ENCODE assay signal across 25 cellular contexts in the genomic region with DNA sequence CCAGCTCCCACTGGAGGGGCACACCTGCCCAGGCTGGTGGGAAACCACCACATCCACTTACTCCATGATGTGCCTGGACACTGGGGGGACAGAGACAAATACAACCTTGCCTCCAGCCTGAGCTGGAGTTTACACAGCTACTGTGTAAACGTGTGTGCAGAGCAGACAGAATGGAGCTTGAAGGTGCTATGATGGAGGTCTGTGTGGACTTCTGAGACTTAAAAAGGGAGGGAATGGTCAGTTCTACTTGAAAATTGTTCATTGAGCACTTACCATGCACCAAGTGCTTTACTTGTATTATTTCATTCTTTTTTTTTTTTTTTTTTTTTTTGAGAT.
"Had no signal": no experiment of that assay in that cellular context is flagged by ENCODE, and none has a peak within 500 bp of the region (broad histone marks: within the 10 kb centered on the region; RNA-seq: fewer than 3 reads in every experiment).

No MANE protein-coding gene starts in this region.

- H2AFZ ChIP-seq: neural progenitor cell had no signal

- DNase-seq: activated CD4-positive, alpha-beta memory T cell treated with anti-CD3 and anti-CD28 coated beads, Interleukin-2, amount 10 ng/mL, durations not matched to agents 7 days and 5 days; activated CD4-positive, alpha-beta T cell treated with anti-CD3 and anti-CD28 coated beads, Interleukin-2, amount 10 ng/mL, durations not matched to agents 7 days and 5 days; activated CD4-positive, CD25-positive, alpha-beta regulatory T cell treated with anti-CD3 and anti-CD28 coated beads, Interleukin-2, amount 50 U/mL, for 72 hours; activated CD8-positive, alpha-beta memory T cell treated with anti-CD3 and anti-CD28 coated beads, Interleukin-2, amount 10 ng/mL, durations not matched to agents 7 days and 5 days; activated naive CD4-positive, alpha-beta T cell treated with Interleukin-2 at 50 U/mL for 16 hours; activated T-cell treated with anti-CD3 and anti-CD28 coated beads, Interleukin-2, amount 50 U/mL, for 48 hours; aorta; body of pancreas; effector CD8-positive, alpha-beta T cell; left lung; lower lobe of right lung; mesenchymal stem cell; naive thymus-derived CD8-positive, alpha-beta T cell; stimulated activated CD4-positive, alpha-beta T cell treated with anti-CD3 and anti-CD28 coated beads, Interleukin-2, amount 100 ng/mL, for 48 hours; substantia nigra; T-helper 17 cell; T1000; upper lobe of left lung; WERI-Rb-1 had no signal

- H3K27me3 ChIP-seq: body of pancreas, left lung, neural progenitor cell, upper lobe of left lung, vagina had no signal

- ATAC-seq: activated CD8-positive, alpha-beta memory T cell treated with anti-CD3 and anti-CD28 coated beads, Interleukin-2, amount 10 ng/mL, durations not matched to agents 7 days and 5 days; body of pancreas; left lung; lower lobe of right lung; naive thymus-derived CD8-positive, alpha-beta T cell; right cardiac atrium; T-helper 17 cell had no signal

- H3K4me3 Mint-ChIP-seq: activated CD4-positive, alpha-beta memory T cell treated with anti-CD3 and anti-CD28 coated beads, Interleukin-2, amount 10 ng/mL, durations not matched to agents 7 days and 5 days; activated CD4-positive, alpha-beta T cell treated with anti-CD3 and anti-CD28 coated beads, Interleukin-2, amount 10 ng/mL, durations not matched to agents 7 days and 5 days; activated CD8-positive, alpha-beta memory T cell treated with anti-CD3 and anti-CD28 coated beads, Interleukin-2, amount 10 ng/mL, durations not matched to agents 7 days and 5 days; activated naive CD8-positive, alpha-beta T cell; naive thymus-derived CD8-positive, alpha-beta T cell; neural progenitor cell; stimulated activated naive CD8-positive, alpha-beta T cell treated with anti-CD3 and anti-CD28 coated beads, Interleukin-15, Interleukin-2, amounts not matched to agents 100 ng/mL and 50 ng/mL, for 24 hours; T-helper 17 cell had no signal

- H3K36me3 Mint-ChIP-seq: activated naive CD8-positive, alpha-beta T cell; naive thymus-derived CD8-positive, alpha-beta T cell had no signal

- H3K4me1 Mint-ChIP-seq: T-helper 17 cell had no signal

- H3K36me3 ChIP-seq: left lung, lower lobe of right lung, neural progenitor cell, upper lobe of left lung, vagina had no signal

- H3K27ac ChIP-seq: body of pancreas, epithelial cell of prostate, left lung, lower lobe of right lung, neural progenitor cell, upper lobe of left lung, vagina, WERI-Rb-1 had no signal

- H3K4me1 ChIP-seq: body of pancreas, left lung, lower lobe of right lung, neural progenitor cell, upper lobe of left lung, vagina had no signal

- H3K9me3 ChIP-seq: body of pancreas, left lung, lower lobe of right lung, upper lobe of left lung, vagina had no signal

- H3K4me3 ChIP-seq: body of pancreas, left lung, lower lobe of right lung, neural progenitor cell, upper lobe of left lung, vagina had no signal

- H3K9me3 Mint-ChIP-seq: activated CD4-positive, alpha-beta memory T cell treated with anti-CD3 and anti-CD28 coated beads, Interleukin-2, amount 10 ng/mL, durations not matched to agents 7 days and 5 days; activated CD4-positive, alpha-beta T cell treated with anti-CD3 and anti-CD28 coated beads, Interleukin-2, amount 10 ng/mL, durations not matched to agents 7 days and 5 days; naive thymus-derived CD8-positive, alpha-beta T cell; neural progenitor cell; stimulated activated naive CD8-positive, alpha-beta T cell treated with anti-CD3 and anti-CD28 coated beads, Interleukin-15, Interleukin-2, amounts not matched to agents 100 ng/mL and 50 ng/mL, for 24 hours had no signal

- H3K27ac Mint-ChIP-seq: activated CD4-positive, alpha-beta memory T cell treated with anti-CD3 and anti-CD28 coated beads, Interleukin-2, amount 10 ng/mL, durations not matched to agents 7 days and 5 days; activated CD4-positive, alpha-beta T cell treated with anti-CD3 and anti-CD28 coated beads, Interleukin-2, amount 10 ng/mL, durations not matched to agents 7 days and 5 days; activated CD8-positive, alpha-beta memory T cell treated with anti-CD3 and anti-CD28 coated beads, Interleukin-2, amount 10 ng/mL, durations not matched to agents 7 days and 5 days; activated naive CD8-positive, alpha-beta T cell; naive thymus-derived CD8-positive, alpha-beta T cell; neural progenitor cell; stimulated activated naive CD8-positive, alpha-beta T cell treated with anti-CD3 and anti-CD28 coated beads, Interleukin-15, Interleukin-2, amounts not matched to agents 100 ng/mL and 50 ng/mL, for 24 hours; T-helper 17 cell had no signal

- H3K4me2 ChIP-seq: neural progenitor cell had no signal

- H3K27me3 Mint-ChIP-seq: activated CD4-positive, alpha-beta memory T cell treated with anti-CD3 and anti-CD28 coated beads, Interleukin-2, amount 10 ng/mL, durations not matched to agents 7 days and 5 days; activated CD4-positive, alpha-beta T cell treated with anti-CD3 and anti-CD28 coated beads, Interleukin-2, amount 10 ng/mL, durations not matched to agents 7 days and 5 days; activated CD8-positive, alpha-beta memory T cell treated with anti-CD3 and anti-CD28 coated beads, Interleukin-2, amount 10 ng/mL, durations not matched to agents 7 days and 5 days; activated naive CD8-positive, alpha-beta T cell; naive thymus-derived CD8-positive, alpha-beta T cell; stimulated activated naive CD8-positive, alpha-beta T cell treated with anti-CD3 and anti-CD28 coated beads, Interleukin-15, Interleukin-2, amounts not matched to agents 100 ng/mL and 50 ng/mL, for 24 hours; T-helper 17 cell had no signal

- H3K9ac ChIP-seq: neural progenitor cell had no signal
